1 cellular context compared by ENCODE assay signal in genomic region chr12:30763053-30763452, GRCh38.
TF ChIP-seq lines count a peak whose summit lies in the region.

No MANE protein-coding gene starts in this region.

TF ChIP-seq in K562, 482 proteins besides CTCF, POLR2A, EP300 and RAD21 (continued from another document and continues in another):
- TF ChIP-seq ARID3A (IDR thresholded peaks at IDR 0.05; ENCODE audit: borderline replicate concordance, low read depth, low read length) (no peak), ZNF431 (CRISPR knock-in tag; IDR thresholded peaks at IDR 0.05) (no peak), GTF2A2 (tag; IDR thresholded peaks at IDR 0.05) (no peak), CREB3L1 (IDR thresholded peaks at IDR 0.05; ENCODE audit: borderline replicate concordance, low read depth) (no peak), ZNF511 (CRISPR knock-in tag; IDR thresholded peaks at IDR 0.05) (no peak), TFAP4 (CRISPR knock-in tag; IDR thresholded peaks at IDR 0.05; ENCODE audit: borderline replicate concordance) (no peak), TCF15 (CRISPR knock-in tag; IDR thresholded peaks at IDR 0.05) (no peak), FOXA3 (CRISPR knock-in tag; conservative IDR thresholded peaks at IDR 0.05 in 1 of 2, IDR thresholded peaks at IDR 0.05 in 1 of 2) (peak; percentile 94 to 97), ZNF175 (CRISPR knock-in tag; IDR thresholded peaks at IDR 0.05; ENCODE audit: low read depth) (no peak), ZNF785 (CRISPR knock-in tag; IDR thresholded peaks at IDR 0.05) (no peak), ZKSCAN8 (CRISPR knock-in tag; IDR thresholded peaks at IDR 0.05) (no peak), MEIS2 (IDR thresholded peaks at IDR 0.05; ENCODE audit: partially characterized antibody) (peak; percentile 91), MGA (IDR thresholded peaks at IDR 0.05) (no peak), POLR2G (IDR thresholded peaks at IDR 0.05; ENCODE audit: low read depth, low read length) (no peak), PRMT5 (CRISPR knock-in tag; IDR thresholded peaks at IDR 0.05) (no peak), ATF7 (IDR thresholded peaks at IDR 0.05) (no peak), ATF2 (CRISPR knock-in tag; IDR thresholded peaks at IDR 0.05) (no peak), TGIF2 (CRISPR knock-in tag; IDR thresholded peaks at IDR 0.05) (no peak), ERF (CRISPR knock-in tag; IDR thresholded peaks at IDR 0.05) (no peak), LEF1 (IDR thresholded peaks at IDR 0.05) (0 out of 2 replicates have a peak, but pooled peaks have one; percentile 22), GTF3C2 (IDR thresholded peaks at IDR 0.05; ENCODE audit: borderline replicate concordance, extremely low read depth, insufficient read length) (no peak), RBFOX2 (IDR thresholded peaks at IDR 0.05; ENCODE audit: low read depth, low read length) (no peak), FOXJ3 (CRISPR knock-in tag; IDR thresholded peaks at IDR 0.05) (no peak), XRCC4 (IDR thresholded peaks at IDR 0.05; ENCODE audit: extremely low read depth, insufficient read depth, insufficient read length) (no peak), SMARCA4 (IDR thresholded peaks at IDR 0.05) (peak; percentile 66), KLF6 (CRISPR knock-in tag; IDR thresholded peaks at IDR 0.05; ENCODE audit: borderline replicate concordance) (no peak), MIER1 (IDR thresholded peaks at IDR 0.05; ENCODE audit: low read depth) (no peak), NFYB (IDR thresholded peaks at IDR 0.05; ENCODE audit: extremely low read depth, insufficient read length) (peak; percentile 9), HES1 (IDR thresholded peaks at IDR 0.05; ENCODE audit: low read depth) (peak; percentile 77), ESRRB (CRISPR knock-in tag; IDR thresholded peaks at IDR 0.05; ENCODE audit: borderline replicate concordance) (no peak), POLR2AphosphoS5 (IDR thresholded peaks at IDR 0.05; ENCODE audit: control insufficient read depth, insufficient read depth, low read depth, low read length) (peak; percentile 47; the same call in 1 of the 2 replicates), CEBPG (CRISPR knock-in tag; IDR thresholded peaks at IDR 0.05) (no peak), CEBPG (tag; conservative IDR thresholded peaks at IDR 0.05 in 1 of 2, IDR thresholded peaks at IDR 0.05 in 1 of 2) (no peak)
